In the genomic region with DNA sequence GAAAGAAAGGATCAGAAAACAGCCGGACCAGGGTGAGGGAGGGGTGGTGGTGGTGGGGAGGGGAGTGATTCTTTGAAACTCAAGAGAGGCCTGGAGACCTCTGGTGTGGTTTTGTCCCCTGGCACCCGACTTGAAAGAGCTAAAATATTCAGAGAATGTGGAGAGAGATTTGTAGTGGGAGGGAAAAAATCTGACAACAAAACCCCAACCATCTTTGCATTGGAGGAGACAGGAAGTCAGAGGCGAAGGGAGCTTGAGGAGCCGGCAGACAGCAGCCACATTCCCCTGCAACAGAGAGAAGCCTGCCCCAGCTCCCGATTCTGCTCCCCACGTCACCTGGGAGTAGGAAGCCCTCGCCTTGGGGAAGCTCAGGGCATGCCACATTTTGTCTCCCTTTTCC, we compare ENCODE assay signal across 9 cellular contexts.
A peak's percentile ranks its signal among the peaks of the same experiment; 100 is the strongest.
DNase-seq lines count a peak whose midpoint lies in the region; ATAC-seq and TF ChIP-seq lines count a peak whose summit lies in the region.
"Had no signal": no experiment of that assay in that cellular context is flagged by ENCODE, and none has a peak within 500 bp of the region (broad histone marks: within the 10 kb centered on the region; RNA-seq: fewer than 3 reads in every experiment).

No MANE protein-coding gene starts in this region.

- H3K4me3 Mint-ChIP-seq in activated CD4-positive, alpha-beta T cell treated with anti-CD3 and anti-CD28 coated beads, Interleukin-2, amount 10 ng/mL, durations not matched to agents 7 days and 5 days, result peak overlapping the region; percentile 73
- peak overlapping the region in 2 of 3 donors; percentile 60 to 71 for H3K4me3 Mint-ChIP-seq in T-cell

- no peaks in the 10 kb centered on the region for H3K9me3 Mint-ChIP-seq in activated CD4-positive, alpha-beta T cell treated with anti-CD3 and anti-CD28 coated beads, Interleukin-2, amount 10 ng/mL, durations not matched to agents 7 days and 5 days
- H3K9me3 Mint-ChIP-seq in T-cell, result no peaks in the 10 kb centered on the region

- H3K79me2 ChIP-seq in hepatocyte (no peaks in the 10 kb centered on the region), smooth muscle cell (ENCODE audit: low read depth) (no peaks in the 10 kb centered on the region)

- DNase-seq in activated CD4-positive, alpha-beta T cell treated with anti-CD3 and anti-CD28 coated beads, Interleukin-2, amount 10 ng/mL, durations not matched to agents 7 days and 5 days, result no peak
- DNase-seq in activated CD4-positive, alpha-beta T cell treated with anti-CD3 and anti-CD28 coated beads, Interleukin-2, amount 50 U/mL, for 1 hour, result no peak
- no peak for DNase-seq in T-cell
- DNase-seq in hepatocyte (ENCODE audit: low spot score), result peak; percentile 34
- DNase-seq in smooth muscle cell (lab: John Stamatoyannopoulos, UW; ENCODE audit: unreplicated experiment), result no peak
- DNase-seq in central memory CD4-positive, alpha-beta T cell, result no peak
- no peak for DNase-seq in LoVo (ENCODE audit: low spot score)
- DNase-seq: NCI-H1436 treated with DMSO at 0.1 percent for 48 hours had no signal

- POLR2A ChIA-PET in activated CD4-positive, alpha-beta T cell treated with anti-CD3 and anti-CD28 coated beads, Interleukin-2, amount 10 ng/mL, durations not matched to agents 7 days and 5 days (lab: Charles Lee), result interaction anchor here (0.8 kb wide), 1 partner anchor 9 kb away, joined by 3 read pairs; no protein-coding TSS in a partner anchor
- POLR2A ChIA-PET in T-cell (lab: Charles Lee), result interaction anchor here (0.6 to 1.9 kb wide), 11 partner anchors 8 to 170 kb away, joined by 3 to 10 read pairs (median 3); a partner anchor contains a TSS

- no peak overlapping the region for H3K27ac Mint-ChIP-seq in activated CD4-positive, alpha-beta T cell treated with anti-CD3 and anti-CD28 coated beads, Interleukin-2, amount 10 ng/mL, durations not matched to agents 7 days and 5 days
- H3K27ac Mint-ChIP-seq in T-cell, result no peak overlapping the region

- ATAC-seq in T-cell (replicated peaks in 1 of 4) (no peak), GM21717 (IDR thresholded peaks at IDR 0.05; ENCODE audit: unreplicated experiment) (no peak)

- no peaks in the 10 kb centered on the region for H3K9me2 ChIP-seq in hepatocyte (replicated peaks; ENCODE audit: insufficient read depth)

- H3K4me1 Mint-ChIP-seq in activated CD4-positive, alpha-beta T cell treated with anti-CD3 and anti-CD28 coated beads, Interleukin-2, amount 10 ng/mL, durations not matched to agents 7 days and 5 days, result peaks cover 19% of the 10 kb centered on the region
- peaks cover 8 to 24% (median 22%) of the 10 kb centered on the region in 3 donors for H3K4me1 Mint-ChIP-seq in T-cell

- 35% methylated on average over 7 of the region's 7 CpGs for WGBS in hepatocyte (ENCODE audit: low lambda C conversion rate, missing lambda C conversion rate)
- WGBS in smooth muscle cell (ENCODE audit: low lambda C conversion rate), result 12% methylated on average over 7 of the region's 7 CpGs

- peaks cover 12% of the 10 kb centered on the region for H3K36me3 Mint-ChIP-seq in activated CD4-positive, alpha-beta T cell treated with anti-CD3 and anti-CD28 coated beads, Interleukin-2, amount 10 ng/mL, durations not matched to agents 7 days and 5 days (ENCODE audit: low read depth)
- H3K36me3 Mint-ChIP-seq in T-cell, result peaks cover 4% of the 10 kb centered on the region

- peak overlapping the region; percentile 54 for H3K27ac ChIP-seq in hepatocyte
- H3K27ac ChIP-seq in smooth muscle cell (ENCODE audit: low read depth), result peak overlapping the region; percentile 91

- H3K27me3 ChIP-seq in hepatocyte (no peaks in the 10 kb centered on the region), smooth muscle cell (ENCODE audit: low read depth) (no peaks in the 10 kb centered on the region)

- CTCF ChIA-PET in activated CD4-positive, alpha-beta T cell treated with anti-CD3 and anti-CD28 coated beads, Interleukin-2, amount 10 ng/mL, durations not matched to agents 7 days and 5 days (lab: Charles Lee), result interaction anchor here (0.7 to 2.4 kb wide), 8 partner anchors 8 to 174 kb away, joined by 3 to 6 read pairs (median 4); no protein-coding TSS in a partner anchor
- CTCF ChIA-PET in T-cell (lab: Charles Lee), result interaction anchor here (0.9 to 3.2 kb wide), 6 partner anchors 9 to 77 kb away, joined by 3 to 23 read pairs (median 6); no protein-coding TSS in a partner anchor

- H3K4me3 ChIP-seq in hepatocyte (no peak overlapping the region), smooth muscle cell (no peak overlapping the region)

- no peak for TF ChIP-seq CTCF in hepatocyte (IDR thresholded peaks at IDR 0.05; ENCODE audit: poor library complexity)
- no peak for TF ChIP-seq CTCF in smooth muscle cell (IDR thresholded peaks at IDR 0.05; ENCODE audit: borderline replicate concordance, insufficient read depth, poor library complexity, severe bottlenecking)

- H3K4me2 ChIP-seq in hepatocyte, result peak overlapping the region; percentile 22
- H3K4me2 ChIP-seq in smooth muscle cell, result peak overlapping the region; percentile 56

- H2AFZ ChIP-seq in hepatocyte, result no peak overlapping the region
- no peak overlapping the region for H2AFZ ChIP-seq in smooth muscle cell (ENCODE audit: low read depth)

- H3K9ac ChIP-seq in smooth muscle cell (ENCODE audit: low read depth), result peak overlapping the region; percentile 53

- H3F3A ChIP-seq in smooth muscle cell (ENCODE audit: low read depth), result no peaks in the 10 kb centered on the region

- H3K36me3 ChIP-seq in hepatocyte (replicated peaks; ENCODE audit: insufficient read depth, low read depth) (no peaks in the 10 kb centered on the region), smooth muscle cell (ENCODE audit: low read depth) (no peaks in the 10 kb centered on the region)

- peaks cover 15% of the 10 kb centered on the region for H3K4me1 ChIP-seq in hepatocyte (ENCODE audit: insufficient read depth)
- H3K4me1 ChIP-seq in smooth muscle cell (ENCODE audit: low read depth), result peaks cover 39% of the 10 kb centered on the region

- no peaks in the 10 kb centered on the region for H3K27me3 Mint-ChIP-seq in activated CD4-positive, alpha-beta T cell treated with anti-CD3 and anti-CD28 coated beads, Interleukin-2, amount 10 ng/mL, durations not matched to agents 7 days and 5 days
- H3K27me3 Mint-ChIP-seq in T-cell, result no peaks in the 10 kb centered on the region

- no peaks in the 10 kb centered on the region for H3K9me3 ChIP-seq in hepatocyte (ENCODE audit: low read depth)
- no peaks in the 10 kb centered on the region for H3K9me3 ChIP-seq in smooth muscle cell (replicated peaks; ENCODE audit: low read depth)

- H4K20me1 ChIP-seq in hepatocyte (ENCODE audit: insufficient read depth, poor library complexity, severe bottlenecking) (no peaks in the 10 kb centered on the region), smooth muscle cell (ENCODE audit: low read depth) (no peaks in the 10 kb centered on the region)
